Comparison of ENCODE assay signal across 12 cellular contexts in the genomic region with DNA sequence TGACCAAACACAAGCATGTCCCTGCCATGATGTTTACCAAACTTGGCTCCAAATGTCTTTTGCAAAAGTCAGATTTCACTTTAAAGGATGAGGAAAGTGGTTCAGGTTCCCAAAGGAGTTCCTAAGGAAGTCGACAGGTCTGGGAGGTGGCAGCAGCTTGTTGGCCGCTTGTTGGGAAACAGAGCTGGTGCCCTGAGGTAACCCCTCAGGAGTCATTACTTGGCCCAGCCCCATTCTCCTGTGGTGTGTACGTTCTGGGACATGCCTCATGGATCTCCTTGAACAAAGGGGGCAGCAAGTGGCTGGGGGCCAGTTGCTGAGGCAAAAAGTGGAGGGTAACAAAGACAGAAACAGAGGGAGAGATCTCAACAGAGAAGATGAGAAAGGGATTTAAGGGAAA. TPM values are rescaled to one million over a fixed set of nuclear protein-coding genes. Genes with fewer than 3 reads are reported as not detected.
A peak's percentile ranks its signal among the peaks of the same experiment; 100 is the strongest.
DNase-seq lines count a peak whose midpoint lies in the region; ATAC-seq and TF ChIP-seq lines count a peak whose summit lies in the region.
"Had no signal": no experiment of that assay in that cellular context is flagged by ENCODE, and none has a peak within 500 bp of the region (broad histone marks: within the 10 kb centered on the region; RNA-seq: fewer than 3 reads in every experiment).

No MANE protein-coding gene starts in this region.

- H3K27ac Mint-ChIP-seq in CD4-positive, alpha-beta memory T cell: peak overlapping the region in 6 of 7 donors; percentile 23 to 90 (median 63)
- peak overlapping the region; percentile 38 for H3K27ac Mint-ChIP-seq in activated naive CD8-positive, alpha-beta T cell treated with anti-CD3 and anti-CD28 coated beads, Interleukin-2, amount 10 ng/mL, durations not matched to agents 7 days and 5 days

- TF ChIP-seq CTCF in heart right ventricle (IDR thresholded peaks at IDR 0.05): no peak

- no peaks in the 10 kb centered on the region for H3K9me3 ChIP-seq in CD4-positive, alpha-beta memory T cell (ENCODE audit: control insufficient read depth in 1 of 2, low read length in 2 of 2)
- no peaks in the 10 kb centered on the region for H3K9me3 ChIP-seq in heart right ventricle
- H3K9me3 ChIP-seq: mucosa of descending colon, SJCRH30 had no signal

- peaks cover 25 to 55% (median 41%) of the 10 kb centered on the region in 4 donors for H3K4me1 Mint-ChIP-seq in CD4-positive, alpha-beta memory T cell
- H3K4me1 Mint-ChIP-seq in activated naive CD8-positive, alpha-beta T cell treated with anti-CD3 and anti-CD28 coated beads, Interleukin-2, amount 10 ng/mL, durations not matched to agents 7 days and 5 days: peaks cover 23% of the 10 kb centered on the region

- intact Hi-C loops in CD4-positive, alpha-beta memory T cell (cut with micrococcal nuclease): no loop called here
- intact Hi-C loops in heart right ventricle (cut with DNase I): no loop called here

- CTCF ChIA-PET in CD4-positive, alpha-beta memory T cell (lab: Charles Lee; ENCODE audit: partially characterized antibody): interaction anchor here (4.3 to 20.1 kb wide), 2 partner anchors 8 to 11 kb away, joined by 20 to 446 read pairs; partner anchors contain the start of genes AAMP, PNKD and TMBIM1

- POLR2A ChIA-PET in CD4-positive, alpha-beta memory T cell (lab: Charles Lee; ENCODE audit: partially characterized antibody): interaction anchor here (4.3 to 7.2 kb wide), 2 partner anchors 7 to 10 kb away, joined by 26 to 188 read pairs; partner anchors contain the start of genes AAMP, PNKD and TMBIM1
- POLR2A ChIA-PET in activated naive CD8-positive, alpha-beta T cell treated with anti-CD3 and anti-CD28 coated beads, Interleukin-2, amount 10 ng/mL, durations not matched to agents 7 days and 5 days (lab: Charles Lee): interaction anchor here (1.7 kb wide), 1 partner anchor 10 kb away, joined by 4 read pairs; no protein-coding TSS in a partner anchor

- peak overlapping the region; percentile 94 for H3K27ac ChIP-seq in CD4-positive, alpha-beta memory T cell (ENCODE audit: low read depth, low read length)
- H3K27ac ChIP-seq in heart right ventricle: peak overlapping the region; percentile 50 to 100 (median 98)
- H3K27ac ChIP-seq: SJCRH30 had no signal

- WGBS in heart right ventricle, 2 donors: 27 to 35% methylated on average over 3 of the region's 3 CpGs

- no peaks in the 10 kb centered on the region for H3K27me3 ChIP-seq in CD4-positive, alpha-beta memory T cell (ENCODE audit: insufficient read depth, low read length)
- H3K27me3 ChIP-seq in heart right ventricle: no peaks in the 10 kb centered on the region
- H3K27me3 ChIP-seq: SJCRH30 had no signal

- H3K36me3 Mint-ChIP-seq in CD4-positive, alpha-beta memory T cell: peaks cover 34 to 60% of the 10 kb centered on the region in 2 donors
- peaks cover 16% of the 10 kb centered on the region for H3K36me3 Mint-ChIP-seq in activated naive CD8-positive, alpha-beta T cell treated with anti-CD3 and anti-CD28 coated beads, Interleukin-2, amount 10 ng/mL, durations not matched to agents 7 days and 5 days

- no peaks in the 10 kb centered on the region for H3K9me3 Mint-ChIP-seq in CD4-positive, alpha-beta memory T cell
- no peaks in the 10 kb centered on the region for H3K9me3 Mint-ChIP-seq in activated naive CD8-positive, alpha-beta T cell treated with anti-CD3 and anti-CD28 coated beads, Interleukin-2, amount 10 ng/mL, durations not matched to agents 7 days and 5 days

- no peaks in the 10 kb centered on the region for H3K27me3 Mint-ChIP-seq in CD4-positive, alpha-beta memory T cell
- H3K27me3 Mint-ChIP-seq in activated naive CD8-positive, alpha-beta T cell treated with anti-CD3 and anti-CD28 coated beads, Interleukin-2, amount 10 ng/mL, durations not matched to agents 7 days and 5 days: no peaks in the 10 kb centered on the region

- H3K4me3 Mint-ChIP-seq in CD4-positive, alpha-beta memory T cell: no peak overlapping the region
- no peak overlapping the region for H3K4me3 Mint-ChIP-seq in activated naive CD8-positive, alpha-beta T cell treated with anti-CD3 and anti-CD28 coated beads, Interleukin-2, amount 10 ng/mL, durations not matched to agents 7 days and 5 days

- no peak for ATAC-seq in activated naive CD8-positive, alpha-beta T cell treated with anti-CD3 and anti-CD28 coated beads, Interleukin-2, amount 10 ng/mL, durations not matched to agents 7 days and 5 days (ENCODE audit: low read depth)
- ATAC-seq in heart right ventricle: peak in 2 of 8 donors; percentile 30 to 48
- ATAC-seq: mucosa of descending colon had no signal

- peaks cover 68% of the 10 kb centered on the region for H3K36me3 ChIP-seq in CD4-positive, alpha-beta memory T cell (ENCODE audit: insufficient read depth, low read length)
- peaks cover 6 to 83% (median 41%) of the 10 kb centered on the region in 9 donors for H3K36me3 ChIP-seq in heart right ventricle
- H3K36me3 ChIP-seq: SJCRH30 had no signal

- H3K4me3 ChIP-seq in CD4-positive, alpha-beta memory T cell (ENCODE audit: low read length in 2 of 2): no peak overlapping the region
- no peak overlapping the region for H3K4me3 ChIP-seq in heart right ventricle
- H3K4me3 ChIP-seq: mucosa of descending colon, SJCRH30 had no signal

- peaks cover 45% of the 10 kb centered on the region for H3K4me1 ChIP-seq in CD4-positive, alpha-beta memory T cell (ENCODE audit: insufficient read depth, low read length)
- peaks cover 46 to 64% (median 54%) of the 10 kb centered on the region in 9 donors for H3K4me1 ChIP-seq in heart right ventricle

- no peak for DNase-seq in CD4-positive, alpha-beta memory T cell
- DNase-seq in activated naive CD8-positive, alpha-beta T cell treated with anti-CD3 and anti-CD28 coated beads, Interleukin-2, amount 10 ng/mL, durations not matched to agents 7 days and 5 days: no peak
- DNase-seq in heart right ventricle (no peak), renal cortical epithelial cell (ENCODE audit: low read depth) (peak; percentile 76), superior temporal gyrus (ENCODE audit: extremely low spot score) (no peak), HUDEP-2 (lab: John Stamatoyannopoulos, UW; ENCODE audit: unreplicated experiment in 76 of 76) (no peak), NCI-H2107 treated with DMSO at 0.1 percent for 48 hours (lab: John Stamatoyannopoulos, UW; ENCODE audit: unreplicated experiment) (no peak)
- DNase-seq in activated CD8-positive, alpha-beta memory T cell treated with anti-CD3 and anti-CD28 coated beads for 24 hours: no peak
- DNase-seq: HCEC 1CT, mucosa of descending colon, NCI-H187 treated with DMSO at 0.1 percent for 48 hours, SJCRH30 had no signal

RNA-seq across cellular contexts. Expression of gene TMBIM1, which starts 10.9 kb away (rescaled TPM):
- 100 to 1,000 TPM; 140 to 144 TPM for total RNA-seq in CD4-positive, alpha-beta memory T cell
- polyA plus RNA-seq in CD4-positive, alpha-beta memory T cell: 100 to 1,000 TPM; 176 to 220 TPM
- 10 to 100 TPM; 61.0 to 71.5 TPM for total RNA-seq in activated naive CD8-positive, alpha-beta T cell treated with anti-CD3 and anti-CD28 coated beads, Interleukin-2, amount 10 ng/mL, durations not matched to agents 7 days and 5 days
- total RNA-seq in heart right ventricle (100 to 1,000 TPM in 7 of 10 donors, 10 to 100 TPM in 3; 85.3 to 151 (median 110) TPM), renal cortical epithelial cell (165 and 404 TPM in 2 replicates)
- polyA plus RNA-seq in heart right ventricle: 100 to 1,000 TPM in 1 of 2 donors, 10 to 100 TPM in 1; 30.9 to 139 TPM

RNA-seq across cellular contexts. Expression of gene PNKD, which starts 11.1 kb away (rescaled TPM):
- 10 to 100 TPM; 31.1 to 33.6 TPM for total RNA-seq in CD4-positive, alpha-beta memory T cell
- polyA plus RNA-seq in CD4-positive, alpha-beta memory T cell: 100 to 1,000 TPM in 1 of 2 donors, 10 to 100 TPM in 1; 84.3 to 101 TPM
- 10 to 100 TPM; 33.9 to 36.3 TPM for total RNA-seq in activated naive CD8-positive, alpha-beta T cell treated with anti-CD3 and anti-CD28 coated beads, Interleukin-2, amount 10 ng/mL, durations not matched to agents 7 days and 5 days
- total RNA-seq in heart right ventricle: 10 to 100 TPM; 56.9 to 91.1 (median 74.2) TPM
- 100 to 1,000 TPM in 1 of 2 donors, 10 to 100 TPM in 1; 76.7 to 138 TPM for polyA plus RNA-seq in heart right ventricle
- 37.2 and 74.1 TPM in 2 replicates for total RNA-seq in renal cortical epithelial cell

RNA-seq across cellular contexts. Expression of gene AAMP, which starts 11.5 kb away (rescaled TPM):
- 10 to 100 TPM; 66.2 to 66.3 TPM for total RNA-seq in CD4-positive, alpha-beta memory T cell
- 100 to 1,000 TPM in 1 of 2 donors, 10 to 100 TPM in 1; 78.9 to 101 TPM for polyA plus RNA-seq in CD4-positive, alpha-beta memory T cell
- 10 to 100 TPM; 45.2 to 51.7 TPM for total RNA-seq in activated naive CD8-positive, alpha-beta T cell treated with anti-CD3 and anti-CD28 coated beads, Interleukin-2, amount 10 ng/mL, durations not matched to agents 7 days and 5 days
- 10 to 100 TPM; 45.9 to 65.1 (median 57.5) TPM for total RNA-seq in heart right ventricle
- polyA plus RNA-seq in heart right ventricle: 100 to 1,000 TPM in 1 of 2 donors, 10 to 100 TPM in 1; 33.4 to 116 TPM
- 144 and 167 TPM in 2 replicates for total RNA-seq in renal cortical epithelial cell

RNA-seq across cellular contexts. Expression of gene GPBAR1, which starts 20.6 kb away (rescaled TPM):
- 1 to 10 TPM; 1.0 to 1.2 TPM for total RNA-seq in CD4-positive, alpha-beta memory T cell
- under 1 TPM; 0.17 to 0.32 TPM for polyA plus RNA-seq in CD4-positive, alpha-beta memory T cell
- total RNA-seq in activated naive CD8-positive, alpha-beta T cell treated with anti-CD3 and anti-CD28 coated beads, Interleukin-2, amount 10 ng/mL, durations not matched to agents 7 days and 5 days: under 1 TPM; 0.71 to 0.72 TPM
- total RNA-seq in heart right ventricle (1 to 10 TPM in 7 of 10 donors, under 1 TPM in 3; 0.36 to 3.7 (median 1.3) TPM), renal cortical epithelial cell (0.65 TPM in 1 of 2 replicates, not detected in the other)
- polyA plus RNA-seq in heart right ventricle: 1 to 10 TPM; 1.8 to 2.3 TPM
